ENCODE assay signal across 21 cellular contexts in the genomic region with DNA sequence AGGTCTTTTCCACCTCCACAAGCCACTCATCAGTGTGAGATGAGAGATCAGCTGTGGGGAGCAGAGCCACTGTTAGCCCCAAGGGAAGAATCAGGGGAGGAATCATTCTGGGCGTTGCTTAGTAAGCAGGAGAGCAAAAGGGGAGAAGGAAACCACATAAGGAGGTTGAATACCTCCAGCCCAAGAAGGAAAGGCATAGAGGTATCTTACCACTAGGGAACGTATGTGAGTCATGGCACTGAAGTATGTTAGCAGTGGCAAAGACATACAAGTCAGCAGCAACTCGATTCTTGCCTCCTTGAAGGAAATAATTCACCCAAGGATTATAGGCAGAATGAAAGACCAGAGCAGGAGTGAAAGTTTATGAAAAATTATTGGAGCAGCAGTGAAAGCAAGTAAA. TPM values are rescaled to one million over a fixed set of nuclear protein-coding genes. Genes with fewer than 3 reads are reported as not detected.
A peak's percentile ranks its signal among the peaks of the same experiment; 100 is the strongest.
DNase-seq lines count a peak whose midpoint lies in the region; ATAC-seq, FAIRE-seq and TF ChIP-seq lines count a peak whose summit lies in the region.
"Had no signal": no experiment of that assay in that cellular context is flagged by ENCODE, and none has a peak within 500 bp of the region (broad histone marks: within the 10 kb centered on the region; RNA-seq: fewer than 3 reads in every experiment).

No MANE protein-coding gene starts in this region.

- H3K4me1 ChIP-seq in mammary epithelial cell (ENCODE audit: insufficient read depth, low read length) (peaks cover 12% of the 10 kb centered on the region), foreskin keratinocyte (peaks cover 12% of the 10 kb centered on the region), mucosa of descending colon (ENCODE audit: low read depth) (no peaks in the 10 kb centered on the region), psoas muscle (no peaks in the 10 kb centered on the region)
- H3K4me1 ChIP-seq: BE2C, Caco-2 had no signal

- DNase-seq in mammary epithelial cell = peak; percentile 84
- peak; percentile 48 for DNase-seq in bronchial epithelial cell (ENCODE audit: low read depth)
- DNase-seq in foreskin keratinocyte = peak; percentile 69 to 90
- no peak for DNase-seq in mucosa of descending colon
- DNase-seq in activated T-helper 2 cell treated with anti-CD3 and anti-CD28 coated beads, Interferon-gamma antibody, Interleukin-2, Interleukin-4, amounts not matched to agents 10 μg/mL and 5 μg/mL and 100 μg/mL, durations not matched to agents 14 hours and 24 hours and 36 hours (ENCODE audit: low spot score) = no peak
- no peak for DNase-seq in psoas muscle
- DNase-seq in HEK293T (ENCODE audit: extremely low spot score) = no peak
- DNase-seq: ACHN; BE2C; C1 segment of cervical spinal cord; Caco-2; CD4-positive, CD25-positive, alpha-beta regulatory T cell; H9 had no signal

- no peak overlapping the region for H2AFZ ChIP-seq in mammary epithelial cell (ENCODE audit: low read depth, low read length)

- peaks cover 17% of the 10 kb centered on the region for H3K9me3 ChIP-seq in mammary epithelial cell (replicated peaks; ENCODE audit: insufficient read depth, low read length)
- peaks cover 20% of the 10 kb centered on the region for H3K9me3 ChIP-seq in mucosa of descending colon
- no peaks in the 10 kb centered on the region for H3K9me3 ChIP-seq in psoas muscle
- H3K9me3 ChIP-seq: BE2C had no signal

- CTCF ChIA-PET in mammary epithelial cell (lab: Charles Lee; ENCODE audit: low non-redundant PET) = no interaction called here
- CTCF ChIA-PET in HEK293T (lab: Yijun Ruan, JAX) = no interaction called here

- WGBS in mammary epithelial cell (ENCODE audit: low coverage, missing lambda C conversion rate) = 7% methylated on average over 3 of the region's 3 CpGs
- 68 to 69% (median 68%) methylated on average over 3 of the region's 3 CpGs for WGBS in psoas muscle, 3 donors

- no peak overlapping the region for H3K4me2 ChIP-seq in mammary epithelial cell (ENCODE audit: insufficient read depth, low read depth, low read length)

- H3K79me2 ChIP-seq in mammary epithelial cell (ENCODE audit: insufficient read depth, low read length) = no peaks in the 10 kb centered on the region

- POLR2A ChIA-PET in HEK293T (lab: Yijun Ruan, JAX) = no interaction called here

- H3K4me3 ChIP-seq in mammary epithelial cell (replicated peaks in 1 of 3; ENCODE audit: insufficient read depth in 1 of 3, low read depth in 2 of 3, low read length in 3 of 3) (no peak overlapping the region), bronchial epithelial cell (ENCODE audit: low read depth, low read length) (no peak overlapping the region), mucosa of descending colon (no peak overlapping the region), psoas muscle (no peak overlapping the region)

- no peak overlapping the region for H3K9ac ChIP-seq in mammary epithelial cell (ENCODE audit: insufficient read depth, low read length)

- TF ChIP-seq CTCF in mammary epithelial cell (conservative IDR thresholded peaks at IDR 0.05 in 1 of 2, IDR thresholded peaks at IDR 0.05 in 1 of 2; ENCODE audit: extremely low read depth in 1 of 2, insufficient read depth in 1 of 2, low read depth in 1 of 2, low read length in 2 of 2) = peak; percentile 22 to 46
- no peak for TF ChIP-seq CTCF in bronchial epithelial cell (IDR thresholded peaks at IDR 0.05; ENCODE audit: insufficient read depth, low read length, severe bottlenecking)
- TF ChIP-seq CTCF in foreskin keratinocyte (conservative IDR thresholded peaks at IDR 0.05) = peak; percentile 36
- no peak for TF ChIP-seq CTCF in mucosa of descending colon (IDR thresholded peaks at IDR 0.05)
- no peak for TF ChIP-seq CTCF in psoas muscle (IDR thresholded peaks at IDR 0.05)

- H3K36me3 ChIP-seq in mammary epithelial cell (ENCODE audit: insufficient read depth, low read length) = no peaks in the 10 kb centered on the region
- no peaks in the 10 kb centered on the region for H3K36me3 ChIP-seq in bronchial epithelial cell (ENCODE audit: control insufficient read depth, insufficient read depth, low read length)
- no peaks in the 10 kb centered on the region for H3K36me3 ChIP-seq in mucosa of descending colon (ENCODE audit: low read depth)
- no peaks in the 10 kb centered on the region for H3K36me3 ChIP-seq in psoas muscle (ENCODE audit: insufficient read depth in 1 of 2, low read depth in 1 of 2)
- H3K36me3 ChIP-seq: BE2C had no signal

- FAIRE-seq in bronchial epithelial cell (lab: Jason Lieb, UNC) = no peak
- FAIRE-seq: A204.1, D721Med, G401.6, GM12891, GM19239, H1, HepG2 had no signal

- H4K20me1 ChIP-seq in mammary epithelial cell (ENCODE audit: insufficient read depth, low read length) = no peaks in the 10 kb centered on the region

- no peaks in the 10 kb centered on the region for H3K36me3 Mint-ChIP-seq in activated T-helper 2 cell treated with anti-CD3 and anti-CD28 coated beads, Interferon-gamma antibody, Interleukin-2, Interleukin-4, amounts not matched to agents 10 μg/mL and 5 μg/mL and 100 μg/mL, durations not matched to agents 14 hours and 24 hours and 36 hours (ENCODE audit: low read depth)
- H3K36me3 Mint-ChIP-seq: CD4-positive, CD25-positive, alpha-beta regulatory T cell; IgD-negative memory B cell had no signal

- BruUV-seq in mammary epithelial cell (replicated peaks; lab: Mats Ljungman, UMichigan) = no TSS peak

- H3K27ac ChIP-seq in mammary epithelial cell (ENCODE audit: insufficient read depth, low read depth, low read length) (no peak overlapping the region), foreskin keratinocyte (no peak overlapping the region), psoas muscle (no peak overlapping the region)

- no peak overlapping the region for H3K27ac Mint-ChIP-seq in activated T-helper 2 cell treated with anti-CD3 and anti-CD28 coated beads, Interferon-gamma antibody, Interleukin-2, Interleukin-4, amounts not matched to agents 10 μg/mL and 5 μg/mL and 100 μg/mL, durations not matched to agents 14 hours and 24 hours and 36 hours
- H3K27ac Mint-ChIP-seq: CD4-positive, CD25-positive, alpha-beta regulatory T cell; H9; IgD-negative memory B cell had no signal

- H3K9me3 Mint-ChIP-seq in activated T-helper 2 cell treated with anti-CD3 and anti-CD28 coated beads, Interferon-gamma antibody, Interleukin-2, Interleukin-4, amounts not matched to agents 10 μg/mL and 5 μg/mL and 100 μg/mL, durations not matched to agents 14 hours and 24 hours and 36 hours = peaks cover 17% of the 10 kb centered on the region

- no peaks in the 10 kb centered on the region for H3K27me3 Mint-ChIP-seq in activated T-helper 2 cell treated with anti-CD3 and anti-CD28 coated beads, Interferon-gamma antibody, Interleukin-2, Interleukin-4, amounts not matched to agents 10 μg/mL and 5 μg/mL and 100 μg/mL, durations not matched to agents 14 hours and 24 hours and 36 hours (ENCODE audit: low read depth)

- intact Hi-C loops in mammary epithelial cell (cut with micrococcal nuclease) (no loop called here), mucosa of descending colon (cut with DNase I, micrococcal nuclease) (no loop called here), psoas muscle (cut with DNase I) (no loop called here)
- intact Hi-C loops in activated T-helper 2 cell treated with anti-CD3 and anti-CD28 coated beads, Interferon-gamma antibody, Interleukin-2, Interleukin-4, amounts not matched to agents 10 μg/mL and 5 μg/mL and 100 μg/mL, durations not matched to agents 14 hours and 24 hours and 36 hours (cut with micrococcal nuclease) = no loop called here

- peak; percentile 86 for ATAC-seq in foreskin keratinocyte
- peak; percentile 41 for ATAC-seq in mucosa of descending colon
- ATAC-seq in psoas muscle = no peak
- ATAC-seq: HepG2 had no signal

- H3K4me1 Mint-ChIP-seq in activated T-helper 2 cell treated with anti-CD3 and anti-CD28 coated beads, Interferon-gamma antibody, Interleukin-2, Interleukin-4, amounts not matched to agents 10 μg/mL and 5 μg/mL and 100 μg/mL, durations not matched to agents 14 hours and 24 hours and 36 hours (ENCODE audit: low read depth) = no peaks in the 10 kb centered on the region
- H3K4me1 Mint-ChIP-seq: H9, IgD-negative memory B cell had no signal

- dilution Hi-C loops in mammary epithelial cell (cut with HindIII; ENCODE audit: low sequenced_read_pairs) = no loop called here

- no peaks in the 10 kb centered on the region for H3K27me3 ChIP-seq in mammary epithelial cell (ENCODE audit: insufficient read depth, low read length)
- H3K27me3 ChIP-seq in bronchial epithelial cell (ENCODE audit: control insufficient read depth, insufficient read depth, low read length) = no peaks in the 10 kb centered on the region
- no peaks in the 10 kb centered on the region for H3K27me3 ChIP-seq in foreskin keratinocyte
- H3K27me3 ChIP-seq in psoas muscle (ENCODE audit: insufficient read depth in 3 of 3, low read length in 2 of 3) = no peaks in the 10 kb centered on the region
- H3K27me3 ChIP-seq: BE2C had no signal

- in situ Hi-C loops in mammary epithelial cell (cut with MboI; ENCODE audit: low sequenced_read_pairs in 2 of 2) = no loop called here

- H3K4me3 Mint-ChIP-seq in activated T-helper 2 cell treated with anti-CD3 and anti-CD28 coated beads, Interferon-gamma antibody, Interleukin-2, Interleukin-4, amounts not matched to agents 10 μg/mL and 5 μg/mL and 100 μg/mL, durations not matched to agents 14 hours and 24 hours and 36 hours (ENCODE audit: low read depth) = no peak overlapping the region
- H3K4me3 Mint-ChIP-seq: CD4-positive, CD25-positive, alpha-beta regulatory T cell; H9; IgD-negative memory B cell had no signal

TF ChIP-seq in HEK293T, 16 proteins besides CTCF, POLR2A, EP300 and RAD21:
- TF ChIP-seq FOXK2 (IDR thresholded peaks at IDR 0.05) (no peak), ZNF384 (IDR thresholded peaks at IDR 0.05) (no peak), TARDBP (IDR thresholded peaks at IDR 0.05) (no peak), LEF1 (IDR thresholded peaks at IDR 0.05; ENCODE audit: borderline replicate concordance) (no peak), BHLHE40 (IDR thresholded peaks at IDR 0.05; ENCODE audit: borderline replicate concordance) (no peak), CTBP1 (IDR thresholded peaks at IDR 0.05; ENCODE audit: borderline replicate concordance) (no peak), L3MBTL2 (conservative IDR thresholded peaks at IDR 0.05) (no peak), FOXA1 (IDR thresholded peaks at IDR 0.05) (no peak), SUZ12 (IDR thresholded peaks at IDR 0.05) (no peak)

RNA-seq across cellular contexts. Expression of gene SLC5A9, which starts 31.6 kb away (rescaled TPM):
- not detected for total RNA-seq in mammary epithelial cell
- not detected for polyA plus RNA-seq in mammary epithelial cell
- polyA minus RNA-seq in mammary epithelial cell = not detected
- not detected in 2 replicates for total RNA-seq in bronchial epithelial cell
- total RNA-seq in foreskin keratinocyte = not detected in 2 replicates
- polyA plus RNA-seq in foreskin keratinocyte = not detected in 2 replicates
- total RNA-seq in mucosa of descending colon = 1 to 10 TPM in 2 of 3 donors, under 1 TPM in 1; 0.73 to 3.0 (median 2.4) TPM
- total RNA-seq in activated T-helper 2 cell treated with anti-CD3 and anti-CD28 coated beads, Interferon-gamma antibody, Interleukin-2, Interleukin-4, amounts not matched to agents 10 μg/mL and 5 μg/mL and 100 μg/mL, durations not matched to agents 14 hours and 24 hours and 36 hours = not detected in 2 replicates
- total RNA-seq in psoas muscle = not detected
- under 1 TPM in 2 of 3 donors, not detected in 1; 0.01 to 0.39 TPM for polyA plus RNA-seq in psoas muscle
- total RNA-seq: CD4-positive, CD25-positive, alpha-beta regulatory T cell; H1; H9 had no signal
- polyA plus RNA-seq: CD4-positive, CD25-positive, alpha-beta regulatory T cell; IgD-negative memory B cell had no signal

Comparison
In these comparisons a context has a peak if more than half of its experiments do, and no peak if none do; other contexts are left out.
1. DNase-seq: peak in mammary epithelial cell (single experiment), bronchial epithelial cell (single experiment) and foreskin keratinocyte (2 of 2); none in mucosa of descending colon (0 of 3), activated T-helper 2 cell treated with anti-CD3 and anti-CD28 coated beads, Interferon-gamma antibody, Interleukin-2, Interleukin-4, amounts not matched to agents 10 μg/mL and 5 μg/mL and 100 μg/mL, durations not matched to agents 14 hours and 24 hours and 36 hours (single experiment), psoas muscle (0 of 2) and HEK293T (single experiment).
2. CTCF ChIP-seq: peak in mammary epithelial cell (2 of 2) and foreskin keratinocyte (single experiment); none in bronchial epithelial cell (single experiment), mucosa of descending colon (single experiment) and psoas muscle (single experiment).
3. ATAC-seq: peak in foreskin keratinocyte (single experiment) and mucosa of descending colon (single experiment); none in psoas muscle (0 of 4).